ENCODE assay signal across 35 cellular contexts in genomic region chr14:22601456-22601855, GRCh38. TPM values are rescaled to one million over a fixed set of nuclear protein-coding genes. Genes with fewer than 3 reads are reported as not detected.
"Had no signal": no experiment of that assay in that cellular context is flagged by ENCODE, and none has a peak within 500 bp of the region (broad histone marks: within the 10 kb centered on the region; RNA-seq: fewer than 3 reads in every experiment).

No MANE protein-coding gene starts in this region.

- ATAC-seq: activated CD8-positive, alpha-beta T cell treated with anti-CD3 and anti-CD28 coated beads for 36 hours; activated T-cell treated with anti-CD3 and anti-CD28 coated beads, Interleukin-2, amount 50 U/mL, for 4 hours; activated T-helper 17 cell treated with anti-CD3 and anti-CD28 coated beads, Interleukin-2, amount 50 U/mL, for 72 hours; heart right ventricle; left lung; lower lobe of right lung; naive thymus-derived CD8-positive, alpha-beta T cell; pancreas; stimulated activated effector memory CD8-positive, alpha-beta T cell treated with anti-CD3 and anti-CD28 coated beads, Interleukin-12 subunit alpha, Interleukin-12 subunit beta, amount 100 ng/mL, for 72 hours; stimulated activated naive CD8-positive, alpha-beta T cell treated with anti-CD3 and anti-CD28 coated beads, Interleukin-15, amount 100 ng/mL, for 72 hours had no signal

- H3K4me1 ChIP-seq: prostate gland had no signal

- H3K4me3 ChIP-seq: esophagus squamous epithelium, heart right ventricle, left lung, lower lobe of right lung, pancreas, prostate gland, sigmoid colon, thyroid gland had no signal

- H3K27me3 Mint-ChIP-seq: activated B cell treated with CpG ODN at 0.5 μM for 24 hours; activated CD8-positive, alpha-beta T cell treated with anti-CD3 and anti-CD28 coated beads for 36 hours; activated T-helper 17 cell treated with anti-CD3 and anti-CD28 coated beads, Interleukin-2, amount 50 U/mL, for 72 hours; central memory CD8-positive, alpha-beta T cell; naive thymus-derived CD8-positive, alpha-beta T cell; stimulated activated naive CD8-positive, alpha-beta T cell treated with anti-CD3 and anti-CD28 coated beads, Interleukin-15, amount 100 ng/mL, for 72 hours had no signal

- H3K27ac Mint-ChIP-seq: activated B cell treated with CpG ODN at 0.5 μM for 24 hours; activated CD8-positive, alpha-beta T cell treated with anti-CD3 and anti-CD28 coated beads for 36 hours; stimulated activated naive CD8-positive, alpha-beta T cell treated with anti-CD3 and anti-CD28 coated beads, Interleukin-15, amount 100 ng/mL, for 72 hours had no signal

- H3K9me3 ChIP-seq: esophagus squamous epithelium, heart right ventricle, left lung, lower lobe of right lung, pancreas, prostate gland, sigmoid colon, thyroid gland had no signal

- H3K4me3 Mint-ChIP-seq: activated B cell treated with CpG ODN at 0.5 μM for 24 hours; activated CD8-positive, alpha-beta T cell treated with anti-CD3 and anti-CD28 coated beads for 36 hours; activated T-cell treated with anti-CD3 and anti-CD28 coated beads, Interleukin-2, amount 50 U/mL, for 4 hours; activated T-helper 17 cell treated with anti-CD3 and anti-CD28 coated beads, Interleukin-2, amount 50 U/mL, for 72 hours; central memory CD8-positive, alpha-beta T cell; neural crest cell; stimulated activated effector memory CD8-positive, alpha-beta T cell treated with anti-CD3 and anti-CD28 coated beads, Interleukin-12 subunit alpha, Interleukin-12 subunit beta, amount 100 ng/mL, for 72 hours; stimulated activated naive CD8-positive, alpha-beta T cell treated with anti-CD3 and anti-CD28 coated beads, Interleukin-15, amount 100 ng/mL, for 72 hours had no signal

- H3K9me3 Mint-ChIP-seq: activated B cell treated with CpG ODN at 0.5 μM for 24 hours; activated CD8-positive, alpha-beta T cell treated with anti-CD3 and anti-CD28 coated beads for 36 hours; activated T-cell treated with anti-CD3 and anti-CD28 coated beads, Interleukin-2, amount 50 U/mL, for 4 hours; activated T-helper 17 cell treated with anti-CD3 and anti-CD28 coated beads, Interleukin-2, amount 50 U/mL, for 72 hours; central memory CD8-positive, alpha-beta T cell; naive thymus-derived CD8-positive, alpha-beta T cell; neural crest cell; stimulated activated effector memory CD8-positive, alpha-beta T cell treated with anti-CD3 and anti-CD28 coated beads, Interleukin-12 subunit alpha, Interleukin-12 subunit beta, amount 100 ng/mL, for 72 hours; stimulated activated naive CD8-positive, alpha-beta T cell treated with anti-CD3 and anti-CD28 coated beads, Interleukin-15, amount 100 ng/mL, for 72 hours had no signal

- DNase-seq: activated B cell treated with CpG ODN at 0.5 μM for 24 hours; activated CD4-positive, alpha-beta T cell treated with anti-CD3 and anti-CD28 coated beads, Interleukin-2, amount 50 U/mL, for 1 hour; activated CD8-positive, alpha-beta T cell treated with anti-CD3 and anti-CD28 coated beads for 36 hours; activated gamma-delta T cell treated with Interleukin-2 at 50 U/mL for 16 hours; activated naive CD4-positive, alpha-beta T cell treated with anti-CD3 and anti-CD28 coated beads, Interleukin-2, amount 50 U/mL, for 16 hours; activated T-cell treated with anti-CD3 and anti-CD28 coated beads, Interleukin-2, amount 50 U/mL, for 4 hours; effector CD8-positive, alpha-beta T cell; esophagus squamous epithelium; foreskin melanocyte; heart right ventricle; kidney glomerular epithelial cell; left lung; lower lobe of right lung; mesenchymal stem cell; naive thymus-derived CD8-positive, alpha-beta T cell; nucleus accumbens; pancreas; retina; sigmoid colon; small intestine; stimulated activated CD4-positive, alpha-beta T cell treated with anti-CD3 and anti-CD28 coated beads, Interleukin-4, amount 100 ng/mL, for 24 hours; stimulated activated naive CD8-positive, alpha-beta T cell treated with anti-CD3 and anti-CD28 coated beads, Interleukin-15, amount 100 ng/mL, for 72 hours; substantia nigra; thyroid gland had no signal

- H3K27ac ChIP-seq: heart right ventricle, left lung, lower lobe of right lung, pancreas, prostate gland, sigmoid colon, thyroid gland had no signal

- FAIRE-seq: bronchial epithelial cell, colon, endometrium, pancreas, small intestine had no signal

- H3K27me3 ChIP-seq: esophagus squamous epithelium, heart right ventricle, left lung, pancreas, sigmoid colon, thyroid gland had no signal

RNA-seq across cellular contexts. Expression of gene OR6J1, which starts 42.7 kb away (rescaled TPM):
- total RNA-seq: activated B cell treated with CpG ODN at 0.5 μM for 24 hours; activated CD8-positive, alpha-beta T cell treated with anti-CD3 and anti-CD28 coated beads for 36 hours; activated T-cell treated with anti-CD3 and anti-CD28 coated beads, Interleukin-2, amount 50 U/mL, for 4 hours; activated T-helper 17 cell treated with anti-CD3 and anti-CD28 coated beads, Interleukin-2, amount 50 U/mL, for 72 hours; bronchial epithelial cell; dermis microvascular lymphatic vessel endothelial cell; esophagus squamous epithelium; glomerular endothelial cell; heart right ventricle; left lung; lower lobe of right lung; naive thymus-derived CD8-positive, alpha-beta T cell; neural crest cell; prostate gland; sigmoid colon; thyroid gland; urinary bladder had no signal
- polyA plus RNA-seq: heart right ventricle; naive thymus-derived CD8-positive, alpha-beta T cell; sigmoid colon; small intestine; urinary bladder had no signal
